ENCODE assay signal across 8 cellular contexts in the genomic region with DNA sequence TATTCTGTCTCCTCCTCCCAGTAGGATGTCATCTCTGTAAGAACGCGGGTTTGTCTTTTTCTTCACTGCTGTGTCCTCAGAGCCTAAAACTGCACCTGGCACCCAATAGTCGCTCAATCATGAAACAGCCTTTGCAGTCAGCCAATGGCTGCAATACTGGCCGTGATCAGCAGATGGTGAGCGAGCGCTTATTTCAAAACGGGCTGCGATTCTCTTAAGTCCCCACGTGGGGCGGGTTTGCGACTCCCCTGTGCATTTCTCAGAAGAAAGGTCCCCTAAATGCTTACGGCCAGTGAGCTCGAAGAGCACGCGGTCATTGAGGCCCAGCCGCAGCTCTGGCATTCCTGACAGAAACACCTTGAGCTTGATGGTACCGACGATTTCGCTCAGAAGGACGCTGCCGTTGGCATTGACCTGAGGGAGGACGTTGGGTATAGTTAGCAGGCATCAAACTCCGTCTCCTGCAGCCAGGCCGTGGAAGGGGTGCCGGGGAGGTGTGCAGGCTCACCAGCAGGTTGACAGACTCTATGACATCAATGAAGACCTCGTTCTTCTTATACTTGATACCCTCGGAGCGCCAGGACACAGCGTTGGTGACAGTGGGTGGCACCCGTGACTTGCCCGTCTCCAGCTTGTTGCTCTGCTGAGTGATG. TPM values are rescaled to one million over a fixed set of nuclear protein-coding genes. Genes with fewer than 3 reads are reported as not detected.
DNase-seq lines count a peak whose midpoint lies in the region; ATAC-seq, FAIRE-seq and TF ChIP-seq lines count a peak whose summit lies in the region.

No MANE protein-coding gene starts in this region.

- TF ChIP-seq POLR2A in erythroblast (IDR thresholded peaks at IDR 0.05; ENCODE audit: low read length): no peak

- H2AFZ ChIP-seq in OCI-LY7 (ENCODE audit: low read length): peak overlapping the region; percentile 60; the same call in 1 of the 2 replicates

- peak overlapping the region in 4 of 8 donors; percentile 1 to 39 (median 32) for H3K4me3 Mint-ChIP-seq in naive B cell

- DNase-seq in D721Med (ENCODE audit: insufficient read length, low spot score): peak; percentile 62
- DNase-seq in HuH-7 (ENCODE audit: low spot score): peak; percentile 68
- peak; percentile 98 for DNase-seq in OCI-LY7 (ENCODE audit: low spot score)
- peak; percentile 92 for DNase-seq in activated CD8-positive, alpha-beta memory T cell treated with anti-CD3 and anti-CD28 coated beads, Interleukin-2, amount 50 U/mL, for 4 hours
- peak; percentile 94 to 96 for DNase-seq in erythroblast (lab: John Stamatoyannopoulos, UW)
- DNase-seq in naive B cell: peak; percentile 81
- DNase-seq in stimulated activated CD8-positive, alpha-beta memory T cell treated with anti-CD3 and anti-CD28 coated beads, Interleukin-7, amount 100 ng/mL, for 1 hour (ENCODE audit: low read depth in 2 of 2): peak; percentile 80 to 85

- peak; percentile 95 to 97 for ATAC-seq in naive B cell (ENCODE audit: low read depth in 2 of 2)
- no peak for ATAC-seq in HG02678 (IDR thresholded peaks at IDR 0.05; ENCODE audit: unreplicated experiment)

- intact Hi-C loops in OCI-LY7 (cut with micrococcal nuclease; ENCODE audit: unreplicated experiment): loop anchor here (1.0 to 2.0 kb wide), 4 partner anchors 22 to 118 kb away; no protein-coding TSS in a partner anchor

- H3K36me3 ChIP-seq in OCI-LY7 (ENCODE audit: insufficient read depth, low read length): no peaks in the 10 kb centered on the region

- H3K4me2 ChIP-seq in OCI-LY7 (ENCODE audit: low read length): peak overlapping the region; percentile 48; the same call in 1 of the 2 replicates

- H3K9me3 Mint-ChIP-seq in naive B cell: no peaks in the 10 kb centered on the region

- no peaks in the 10 kb centered on the region for H3K27me3 Mint-ChIP-seq in naive B cell

- TF ChIP-seq CTCF in D721Med (IDR thresholded peaks at IDR 0.05; ENCODE audit: insufficient read depth, missing control alignments) (peak; percentile 100), OCI-LY7 (conservative IDR thresholded peaks at IDR 0.05; ENCODE audit: low read length) (peak; percentile 100)

- FAIRE-seq in D721Med (lab: Jason Lieb, UNC): no peak

- peak overlapping the region in 4 of 6 donors; percentile 10 to 34 (median 24) for H3K27ac Mint-ChIP-seq in naive B cell

- CTCF ChIA-PET in OCI-LY7 (lab: Charles Lee; ENCODE audit: unreplicated experiment): interaction anchor here (0.7 to 2.0 kb wide), 5 partner anchors 23 to 119 kb away, joined by 3 to 39 read pairs (median 5); no protein-coding TSS in a partner anchor

- H3K27ac ChIP-seq in OCI-LY7 (ENCODE audit: low read depth, low read length, poor library complexity, severe bottlenecking): no peak overlapping the region

- H4K20me1 ChIP-seq in OCI-LY7 (ENCODE audit: insufficient read depth, low read length): no peaks in the 10 kb centered on the region

- H3K4me1 Mint-ChIP-seq in naive B cell: peaks cover 18 to 24% (median 22%) of the 10 kb centered on the region in 3 donors

- H3K4me3 ChIP-seq in OCI-LY7 (ENCODE audit: low read depth, low read length, poor library complexity, severe bottlenecking): no peak overlapping the region

- H3K36me3 Mint-ChIP-seq in naive B cell: no peaks in the 10 kb centered on the region

- POLR2A ChIA-PET in OCI-LY7 (lab: Charles Lee): interaction anchor here (0.6 to 2.6 kb wide), 9 partner anchors 22 to 305 kb away, joined by 3 to 22 read pairs (median 4); a partner anchor contains a TSS

- BruUV-seq in OCI-LY7 (replicated peaks; lab: Mats Ljungman, UMichigan): no TSS peak

- H3K4me1 ChIP-seq in OCI-LY7 (ENCODE audit: insufficient read depth, low read length, poor library complexity, severe bottlenecking): peaks cover 31% of the 10 kb centered on the region

- no peaks in the 10 kb centered on the region for H3K9me3 ChIP-seq in OCI-LY7 (ENCODE audit: low read length)

- H3K79me2 ChIP-seq in OCI-LY7 (ENCODE audit: insufficient read depth, low read depth, low read length): no peaks in the 10 kb centered on the region

- H3K9me2 ChIP-seq in OCI-LY7 (ENCODE audit: insufficient read depth, low read length): no peaks in the 10 kb centered on the region

RNA-seq across cellular contexts. Expression of a gene that starts 6.0 kb away (rescaled TPM):
- 0.44 TPM in 1 of 2 replicates, not detected in the other for total RNA-seq in OCI-LY7 (2014; rRNA removed; shearing (Covaris generic))
- not detected in 2 replicates for total RNA-seq in OCI-LY7 (2022)
- polyA plus RNA-seq in naive B cell (ENCODE audit: low read depth in 6 of 6): under 1 TPM in 2 of 6 donors, not detected in 4; 0.66 to 0.94 TPM

RNA-seq across cellular contexts. Expression of a gene that starts 12.3 kb away (rescaled TPM):
- 22.4 and 25.3 TPM in 2 replicates for total RNA-seq in OCI-LY7 (2014; rRNA removed; shearing (Covaris generic))
- total RNA-seq in OCI-LY7 (2022): 26.6 and 28.1 TPM in 2 replicates
- 100 to 1,000 TPM; 110 to 209 (median 153) TPM for polyA plus RNA-seq in naive B cell (ENCODE audit: low read depth in 6 of 6)

RNA-seq across cellular contexts. Expression of a gene that starts 15.3 kb away (rescaled TPM):
- 44.9 and 53.6 TPM in 2 replicates for total RNA-seq in OCI-LY7 (2014; rRNA removed; shearing (Covaris generic))
- total RNA-seq in OCI-LY7 (2022): 57.0 and 58.4 TPM in 2 replicates
- polyA plus RNA-seq in naive B cell (ENCODE audit: low read depth in 6 of 6): 10 to 100 TPM; 10.6 to 47.6 (median 16.5) TPM

RNA-seq across cellular contexts. Expression of a gene that starts 37.4 kb away (rescaled TPM):
- total RNA-seq in OCI-LY7 (2014; rRNA removed; shearing (Covaris generic)): 21.1 and 29.6 TPM in 2 replicates
- 46.8 and 48.2 TPM in 2 replicates for total RNA-seq in OCI-LY7 (2022)
- 10 to 100 TPM in 2 of 6 donors, 1 to 10 TPM in 4; 1.7 to 20.7 (median 9.4) TPM for polyA plus RNA-seq in naive B cell (ENCODE audit: low read depth in 6 of 6)

RNA-seq across cellular contexts. Expression of a gene that starts 44.2 kb away (rescaled TPM):
- total RNA-seq in OCI-LY7 (2014; rRNA removed; shearing (Covaris generic)): 104 and 115 TPM in 2 replicates
- total RNA-seq in OCI-LY7 (2022): 197 and 248 TPM in 2 replicates
- 100 to 1,000 TPM; 290 to 499 (median 313) TPM for polyA plus RNA-seq in naive B cell (ENCODE audit: low read depth in 6 of 6)
